Comparison of ENCODE assay signal across 31 cellular contexts in the genomic region with DNA sequence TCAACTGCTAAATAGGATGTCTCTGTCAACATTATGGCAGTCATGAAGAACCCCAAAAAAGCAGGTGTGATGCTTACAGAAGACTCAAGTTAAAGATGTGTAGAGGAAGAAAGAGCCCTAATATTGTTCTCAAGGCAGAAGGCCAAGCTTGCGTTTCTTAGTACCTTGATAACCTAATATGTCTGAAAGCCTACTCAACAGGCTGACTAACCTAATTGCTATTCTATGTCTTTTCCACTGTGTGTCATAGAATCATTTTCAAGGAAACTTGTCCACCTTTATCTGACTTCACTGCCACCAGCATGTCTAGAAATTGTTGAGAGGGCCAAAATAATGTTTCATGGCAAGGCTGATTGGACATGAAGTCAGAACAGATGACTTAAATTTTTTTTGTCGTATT.
"Had no signal": no experiment of that assay in that cellular context is flagged by ENCODE, and none has a peak within 500 bp of the region (broad histone marks: within the 10 kb centered on the region; RNA-seq: fewer than 3 reads in every experiment).

No MANE protein-coding gene starts in this region.

- H3K4me2 ChIP-seq: hepatocyte had no signal

- ATAC-seq: activated CD4-positive, alpha-beta T cell treated with anti-CD3 and anti-CD28 coated beads for 36 hours; activated CD8-positive, alpha-beta memory T cell treated with anti-CD3 and anti-CD28 coated beads, Interleukin-2, amount 10 ng/mL, durations not matched to agents 7 days and 5 days; activated CD8-positive, alpha-beta T cell treated with anti-CD3 and anti-CD28 coated beads, Interleukin-2, amount 10 ng/mL, durations not matched to agents 7 days and 5 days; activated naive CD4-positive, alpha-beta T cell treated with anti-CD3 and anti-CD28 coated beads, Interleukin-2, amount 50 U/mL, for 72 hours; gastroesophageal sphincter; left colon; naive thymus-derived CD4-positive, alpha-beta T cell; pancreas; stimulated activated memory B cell treated with anti-CD40 and anti-IgM and Interleukin-4, amounts not matched to agents 10 μg/mL and 1 μg/mL and 100 μg/mL, for 72 hours had no signal

- H3K4me1 ChIP-seq: pancreas, prostate gland had no signal

- H3K27ac Mint-ChIP-seq: activated CD4-positive, alpha-beta T cell treated with anti-CD3 and anti-CD28 coated beads for 36 hours; activated CD8-positive, alpha-beta memory T cell treated with anti-CD3 and anti-CD28 coated beads, Interleukin-2, amount 10 ng/mL, durations not matched to agents 7 days and 5 days; activated CD8-positive, alpha-beta T cell treated with anti-CD3 and anti-CD28 coated beads, Interleukin-2, amount 10 ng/mL, durations not matched to agents 7 days and 5 days; activated naive CD4-positive, alpha-beta T cell treated with anti-CD3 and anti-CD28 coated beads, Interleukin-2, amount 50 U/mL, for 72 hours; brain; endodermal cell; stimulated activated memory B cell treated with anti-CD40 and anti-IgM and Interleukin-4, amounts not matched to agents 10 μg/mL and 1 μg/mL and 100 μg/mL, for 72 hours; T-helper 2 cell treated with Interferon-gamma antibody and Interleukin-4, amounts not matched to agents 5 μg/mL and 100 μg/mL, for 36 hours had no signal

- H3K27me3 ChIP-seq: gastroesophageal sphincter, hepatocyte, pancreas, sigmoid colon, stomach, tibial artery had no signal

- H3K27ac ChIP-seq: gastroesophageal sphincter, pancreas, prostate gland, sigmoid colon, stomach, tibial artery had no signal

- H3K36me3 ChIP-seq: gastroesophageal sphincter, pancreas, prostate gland, sigmoid colon, stomach, tibial artery had no signal

- H3K9me3 Mint-ChIP-seq: endodermal cell; neural crest cell; stimulated activated memory B cell treated with anti-CD40 and anti-IgM and Interleukin-4, amounts not matched to agents 10 μg/mL and 1 μg/mL and 100 μg/mL, for 72 hours; T-helper 2 cell treated with Interferon-gamma antibody and Interleukin-4, amounts not matched to agents 5 μg/mL and 100 μg/mL, for 36 hours had no signal

- H3K36me3 Mint-ChIP-seq: activated naive CD4-positive, alpha-beta T cell treated with anti-CD3 and anti-CD28 coated beads, Interleukin-2, amount 50 U/mL, for 72 hours; brain; stimulated activated memory B cell treated with anti-CD40 and anti-IgM and Interleukin-4, amounts not matched to agents 10 μg/mL and 1 μg/mL and 100 μg/mL, for 72 hours had no signal

- H3K9me3 ChIP-seq: gastroesophageal sphincter, pancreas, prostate gland, sigmoid colon, stomach, tibial artery had no signal

- H3K4me1 Mint-ChIP-seq: activated CD8-positive, alpha-beta memory T cell treated with anti-CD3 and anti-CD28 coated beads, Interleukin-2, amount 10 ng/mL, durations not matched to agents 7 days and 5 days; endodermal cell; stimulated activated memory B cell treated with anti-CD40 and anti-IgM and Interleukin-4, amounts not matched to agents 10 μg/mL and 1 μg/mL and 100 μg/mL, for 72 hours had no signal

- H3K4me3 Mint-ChIP-seq: activated CD4-positive, alpha-beta T cell treated with anti-CD3 and anti-CD28 coated beads for 36 hours; activated CD8-positive, alpha-beta memory T cell treated with anti-CD3 and anti-CD28 coated beads, Interleukin-2, amount 10 ng/mL, durations not matched to agents 7 days and 5 days; activated CD8-positive, alpha-beta T cell treated with anti-CD3 and anti-CD28 coated beads, Interleukin-2, amount 10 ng/mL, durations not matched to agents 7 days and 5 days; brain; endodermal cell; neural crest cell; stimulated activated memory B cell treated with anti-CD40 and anti-IgM and Interleukin-4, amounts not matched to agents 10 μg/mL and 1 μg/mL and 100 μg/mL, for 72 hours; T-helper 2 cell treated with Interferon-gamma antibody and Interleukin-4, amounts not matched to agents 5 μg/mL and 100 μg/mL, for 36 hours had no signal

- H3K4me3 ChIP-seq: gastroesophageal sphincter, hepatocyte, pancreas, prostate gland, sigmoid colon, stomach, tibial artery had no signal

- DNase-seq: activated CD4-positive, alpha-beta T cell treated with anti-CD3 and anti-CD28 coated beads for 36 hours; activated CD4-positive, CD25-positive, alpha-beta regulatory T cell; activated CD8-positive, alpha-beta memory T cell treated with anti-CD3 and anti-CD28 coated beads, Interleukin-2, amount 10 ng/mL, durations not matched to agents 7 days and 5 days; activated CD8-positive, alpha-beta T cell treated with anti-CD3 and anti-CD28 coated beads, Interleukin-2, amount 10 ng/mL, durations not matched to agents 7 days and 5 days; activated naive CD4-positive, alpha-beta T cell; activated T-cell treated with anti-CD3 and anti-CD28 coated beads, Interleukin-2, amount 50 U/mL, for 48 hours; anterior cingulate cortex; caudate nucleus; endodermal cell; islet precursor cell; left colon; midbrain; naive thymus-derived CD4-positive, alpha-beta T cell; nucleus accumbens; pancreas; sigmoid colon; small intestine; stimulated activated CD4-positive, alpha-beta T cell treated with anti-CD3 and anti-CD28 coated beads, Interleukin-1b, Interleukin-23, amount 100 ng/mL, for 48 hours; stimulated activated CD4-positive, alpha-beta T cell treated with anti-CD3 and anti-CD28 coated beads, Interleukin-4, amount 100 ng/mL, for 4 hours; stimulated activated CD8-positive, alpha-beta memory T cell treated with anti-CD3 and anti-CD28 coated beads, Interleukin-4, amount 100 ng/mL, for 48 hours; stomach; T-helper 1 cell; tibial artery had no signal

- H3K27me3 Mint-ChIP-seq: activated CD4-positive, alpha-beta T cell treated with anti-CD3 and anti-CD28 coated beads for 36 hours; activated CD8-positive, alpha-beta memory T cell treated with anti-CD3 and anti-CD28 coated beads, Interleukin-2, amount 10 ng/mL, durations not matched to agents 7 days and 5 days; naive thymus-derived CD4-positive, alpha-beta T cell; stimulated activated memory B cell treated with anti-CD40 and anti-IgM and Interleukin-4, amounts not matched to agents 10 μg/mL and 1 μg/mL and 100 μg/mL, for 72 hours had no signal

- H2AFZ ChIP-seq: hepatocyte had no signal

- H3K79me2 ChIP-seq: hepatocyte had no signal
